In the genomic region with DNA sequence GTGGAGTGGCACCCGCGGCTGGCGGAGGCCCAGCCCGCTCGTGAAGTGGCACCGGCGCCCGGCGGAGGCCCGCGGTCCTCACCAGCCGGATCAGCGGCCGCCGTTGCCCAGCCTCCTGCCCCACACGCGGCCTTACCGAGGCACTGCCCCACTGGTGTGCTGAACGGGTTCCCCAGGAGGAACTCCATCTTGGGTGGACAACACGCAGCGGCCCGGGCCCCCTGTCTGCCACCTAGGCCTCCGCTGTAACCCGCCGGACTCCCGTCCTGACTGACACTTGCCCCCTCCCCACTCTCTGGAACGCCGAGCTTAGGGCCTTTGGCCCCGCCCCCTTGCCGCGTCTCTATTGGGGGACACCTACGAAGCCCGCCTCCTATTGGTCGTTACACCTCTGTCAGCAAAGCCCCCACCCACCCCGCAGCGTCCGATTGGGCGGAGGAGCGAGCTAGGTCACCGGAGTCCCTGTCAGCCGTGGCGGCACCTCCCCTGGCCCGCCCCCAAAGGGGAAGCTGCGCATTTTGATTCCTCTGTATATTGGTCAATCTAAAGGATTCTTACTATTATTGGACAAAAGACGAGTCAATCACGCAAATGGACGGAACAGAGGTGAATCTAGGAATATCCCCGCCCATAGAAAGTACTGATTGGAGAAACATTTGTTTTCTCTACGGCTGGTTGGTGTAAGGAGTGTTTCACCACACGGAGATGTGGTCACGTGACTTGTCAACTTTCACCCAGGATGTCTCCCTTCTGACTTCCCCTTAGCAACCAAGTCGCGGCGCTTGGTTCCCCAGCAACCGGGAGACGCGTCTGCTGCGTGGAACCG, we compare ENCODE assay signal across 8 cellular contexts. TPM values are rescaled to one million over a fixed set of nuclear protein-coding genes. Genes with fewer than 3 reads are reported as not detected.
DNase-seq lines count a peak whose midpoint lies in the region; ATAC-seq and TF ChIP-seq lines count a peak whose summit lies in the region.

A gene with protein sequence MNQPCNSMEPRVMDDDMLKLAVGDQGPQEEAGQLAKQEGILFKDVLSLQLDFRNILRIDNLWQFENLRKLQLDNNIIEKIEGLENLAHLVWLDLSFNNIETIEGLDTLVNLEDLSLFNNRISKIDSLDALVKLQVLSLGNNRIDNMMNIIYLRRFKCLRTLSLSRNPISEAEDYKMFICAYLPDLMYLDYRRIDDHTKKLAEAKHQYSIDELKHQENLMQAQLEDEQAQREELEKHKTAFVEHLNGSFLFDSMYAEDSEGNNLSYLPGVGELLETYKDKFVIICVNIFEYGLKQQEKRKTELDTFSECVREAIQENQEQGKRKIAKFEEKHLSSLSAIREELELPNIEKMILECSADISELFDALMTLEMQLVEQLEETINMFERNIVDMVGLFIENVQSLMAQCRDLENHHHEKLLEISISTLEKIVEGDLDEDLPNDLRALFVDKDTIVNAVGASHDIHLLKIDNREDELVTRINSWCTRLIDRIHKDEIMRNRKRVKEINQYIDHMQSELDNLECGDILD (plus strand): TSS at position 737 of the 826 bp plus-strand sequence. CDS start 4,737 bp downstream, outside the sequence.
Gene TOM1L2, minus strand, starts transcription at position 275 of the 826 bp plus-strand sequence. Its CDS starts 87 bp downstream, at position 188.

- CTCF ChIA-PET in Calu3 (lab: Charles Lee), result interaction anchor here (0.6 to 1.2 kb wide), 6 partner anchors 14 to 136 kb away, joined by 3 to 7 read pairs (median 4); no protein-coding TSS in a partner anchor

- H3K4me2 ChIP-seq in mesendoderm (ENCODE audit: low read length), result peak within 1 kb of the TSS; percentile 75

- H3K4me3 ChIP-seq in HUES48 (ENCODE audit: low read depth, low read length), result peak within 1 kb of the TSS; percentile 76
- peak within 1 kb of the TSS; percentile 60 for H3K4me3 ChIP-seq in NT2/D1 (ENCODE audit: insufficient read length, low read depth)
- peak within 1 kb of the TSS; percentile 91 for H3K4me3 ChIP-seq in endodermal cell (ENCODE audit: low read length)
- H3K4me3 ChIP-seq in mesendoderm (ENCODE audit: low read length), result peak within 1 kb of the TSS; percentile 55

- no peak within 1 kb of the TSS for H2BK15ac ChIP-seq in mesendoderm (replicated peaks; ENCODE audit: low read depth)

- H4K8ac ChIP-seq in mesendoderm (ENCODE audit: low read depth, low read length), result no peak within 1 kb of the TSS

- peak; percentile 94 for ATAC-seq in GM21423 (IDR thresholded peaks at IDR 0.05; ENCODE audit: unreplicated experiment)

- peak within 1 kb of the TSS; percentile 93 for H3K27ac Mint-ChIP-seq in Calu3 (ENCODE audit: unreplicated experiment)
- H3K27ac Mint-ChIP-seq in endodermal cell, result peak within 1 kb of the TSS; percentile 87

- H4K5ac ChIP-seq in mesendoderm (ENCODE audit: low read length), result no peak within 1 kb of the TSS

- peaks cover 10% of the 10 kb centered on the region for H3K27me3 Mint-ChIP-seq in Calu3 (ENCODE audit: unreplicated experiment)
- H3K27me3 Mint-ChIP-seq in endodermal cell (ENCODE audit: insufficient read depth), result no peaks in the 10 kb centered on the region

- H3K4me1 ChIP-seq in HUES48 (ENCODE audit: control insufficient read depth, insufficient read depth, low read length) (peaks cover 3% of the 10 kb centered on the region; the same call in 1 of the 2 replicates), NT2/D1 (ENCODE audit: insufficient read depth, insufficient read length) (peaks cover 3% of the 10 kb centered on the region), endodermal cell (ENCODE audit: control insufficient read depth, insufficient read depth, low read length) (no peaks in the 10 kb centered on the region), mesendoderm (ENCODE audit: control insufficient read depth, low read depth, low read length) (peaks cover 5% of the 10 kb centered on the region)

- H2AK5ac ChIP-seq in mesendoderm (ENCODE audit: low read length), result no peak within 1 kb of the TSS

- peak within 1 kb of the TSS; percentile 86 for H3K4me3 Mint-ChIP-seq in Calu3 (ENCODE audit: low read depth, unreplicated experiment)
- H3K4me3 Mint-ChIP-seq in endodermal cell, result peak within 1 kb of the TSS; percentile 80

- H3K27ac ChIP-seq in HUES48 (ENCODE audit: low read depth, low read length) (no peak within 1 kb of the TSS), endodermal cell (ENCODE audit: low read depth, low read length) (peak within 1 kb of the TSS; percentile 68), mesendoderm (ENCODE audit: low read depth, low read length) (no peak within 1 kb of the TSS)

- H3K9me3 Mint-ChIP-seq in Calu3 (ENCODE audit: low read depth, unreplicated experiment), result no peaks in the 10 kb centered on the region
- no peaks in the 10 kb centered on the region for H3K9me3 Mint-ChIP-seq in endodermal cell

- no peak within 1 kb of the TSS for H2BK5ac ChIP-seq in mesendoderm (ENCODE audit: low read length)

- H3K18ac ChIP-seq in mesendoderm (ENCODE audit: low read length), result no peak within 1 kb of the TSS

- no peak within 1 kb of the TSS for H3K9ac ChIP-seq in HUES48 (ENCODE audit: low read depth, low read length)
- peak within 1 kb of the TSS; percentile 72 for H3K9ac ChIP-seq in NT2/D1 (ENCODE audit: insufficient read length, low read depth)
- H3K9ac ChIP-seq in endodermal cell (ENCODE audit: extremely low read depth, low read length, poor library complexity, severe bottlenecking), result peak within 1 kb of the TSS; percentile 78
- peak within 1 kb of the TSS; percentile 65 for H3K9ac ChIP-seq in mesendoderm (ENCODE audit: low read length)

- DNase-seq in Calu3 (peak; percentile 98), NT2/D1 (ENCODE audit: low read depth, low spot score) (peak; percentile 98), endodermal cell (peak; percentile 100), mesendoderm (peak; percentile 100)
- peak; percentile 99 for DNase-seq in activated CD8-positive, alpha-beta memory T cell treated with anti-CD3 and anti-CD28 coated beads, Interleukin-2, amount 50 U/mL, for 24 hours (ENCODE audit: extremely low read depth)
- DNase-seq in stimulated activated CD8-positive, alpha-beta memory T cell treated with anti-CD3 and anti-CD28 coated beads, Interleukin-12 subunit alpha, Interleukin-12 subunit beta, amount 100 ng/mL, for 4 hours (ENCODE audit: low read depth), result peak; percentile 99

- H2BK120ac ChIP-seq in mesendoderm (ENCODE audit: low read depth, low read length), result no peak within 1 kb of the TSS

- H3K9me3 ChIP-seq in HUES48 (ENCODE audit: control insufficient read depth, insufficient read depth, low read length) (no peaks in the 10 kb centered on the region), NT2/D1 (ENCODE audit: insufficient read depth, low read length) (no peaks in the 10 kb centered on the region), endodermal cell (ENCODE audit: control insufficient read depth, low read length) (no peaks in the 10 kb centered on the region)

- H3K36me3 Mint-ChIP-seq in Calu3 (ENCODE audit: insufficient read depth, unreplicated experiment), result peaks cover 23% of the 10 kb centered on the region
- no peaks in the 10 kb centered on the region for H3K36me3 Mint-ChIP-seq in endodermal cell (ENCODE audit: low read depth)

- H3K79me1 ChIP-seq in mesendoderm (ENCODE audit: low read length), result no peaks in the 10 kb centered on the region

- H3K4ac ChIP-seq in mesendoderm (ENCODE audit: low read depth, low read length), result no peak within 1 kb of the TSS

- H3K23ac ChIP-seq in mesendoderm (ENCODE audit: low read length), result no peak within 1 kb of the TSS

- H3K79me2 ChIP-seq in mesendoderm (ENCODE audit: control insufficient read depth, insufficient read depth, low read length), result no peaks in the 10 kb centered on the region

- peaks cover 16% of the 10 kb centered on the region for H3K4me1 Mint-ChIP-seq in Calu3 (ENCODE audit: low read depth, unreplicated experiment)
- peaks cover 12% of the 10 kb centered on the region for H3K4me1 Mint-ChIP-seq in endodermal cell

- no peaks in the 10 kb centered on the region for H3K27me3 ChIP-seq in HUES48 (ENCODE audit: control insufficient read depth, insufficient read depth, low read length)
- peaks cover 3% of the 10 kb centered on the region for H3K27me3 ChIP-seq in NT2/D1 (ENCODE audit: insufficient read depth, insufficient read length)
- no peaks in the 10 kb centered on the region for H3K27me3 ChIP-seq in endodermal cell (ENCODE audit: control insufficient read depth, insufficient read depth, low read length, poor library complexity, severe bottlenecking)
- no peaks in the 10 kb centered on the region for H3K27me3 ChIP-seq in mesendoderm (ENCODE audit: insufficient read depth, low read length, poor library complexity)

- BruUV-seq in Calu3 (replicated peaks; lab: Mats Ljungman, UMichigan), result no TSS peak

- H3K36me3 ChIP-seq in HUES48 (ENCODE audit: control insufficient read depth, insufficient read depth, low read length) (no peaks in the 10 kb centered on the region), NT2/D1 (ENCODE audit: insufficient read depth, insufficient read length, low read length) (no peaks in the 10 kb centered on the region), endodermal cell (ENCODE audit: control insufficient read depth, insufficient read depth, low read length) (no peaks in the 10 kb centered on the region), mesendoderm (ENCODE audit: control insufficient read depth, insufficient read depth, low read length) (no peaks in the 10 kb centered on the region)

- TF ChIP-seq CTCF in Calu3 (IDR thresholded peaks at IDR 0.05; ENCODE audit: unreplicated experiment) (no peak), endodermal cell (conservative IDR thresholded peaks at IDR 0.05) (peak; percentile 15)

- intact Hi-C loops in Calu3 (cut with micrococcal nuclease; ENCODE audit: unreplicated experiment), result no loop called here

- WGBS in endodermal cell (ENCODE audit: insufficient coverage in 1 of 2, insufficient read length in 1 of 2), 2 experiments, result 0 to 1% methylated on average over 22 to 59 of the region's 59 CpGs
- WGBS in mesendoderm (ENCODE audit: extremely low coverage, insufficient coverage, low lambda C conversion rate), result no CpG with 5 or more reads among the region's 59 CpGs

- H3K56ac ChIP-seq in mesendoderm (ENCODE audit: low read length), result peak within 1 kb of the TSS; percentile 83

RNA-seq across cellular contexts. Expression of the first gene that starts in this region (rescaled TPM):
- total RNA-seq in Calu3 (2022), result 2.0 and 2.8 TPM in 2 replicates
- total RNA-seq in endodermal cell, result 1 to 10 TPM; 2.0 to 2.6 TPM
- polyA plus RNA-seq in endodermal cell (2013, experiment 1 of 2), result 2.2 TPM
- 2.2 TPM for polyA plus RNA-seq in endodermal cell (2013, experiment 2 of 2)
- polyA plus RNA-seq in mesendoderm (2013, experiment 1 of 2), result 0.13 TPM
- 0.13 TPM for polyA plus RNA-seq in mesendoderm (2013, experiment 2 of 2)

RNA-seq across cellular contexts. Expression of gene TOM1L2, which starts in this region (rescaled TPM):
- 20.1 and 23.1 TPM in 2 replicates for total RNA-seq in Calu3 (2022)
- 10 to 100 TPM; 10.2 to 11.5 TPM for total RNA-seq in endodermal cell
- polyA plus RNA-seq in endodermal cell (2013, experiment 1 of 2), result 16.1 TPM
- 14.8 TPM for polyA plus RNA-seq in endodermal cell (2013, experiment 2 of 2)
- polyA plus RNA-seq in mesendoderm (2013, experiment 1 of 2), result 4.7 TPM
- polyA plus RNA-seq in mesendoderm (2013, experiment 2 of 2), result 5.2 TPM
